In the genomic region with DNA sequence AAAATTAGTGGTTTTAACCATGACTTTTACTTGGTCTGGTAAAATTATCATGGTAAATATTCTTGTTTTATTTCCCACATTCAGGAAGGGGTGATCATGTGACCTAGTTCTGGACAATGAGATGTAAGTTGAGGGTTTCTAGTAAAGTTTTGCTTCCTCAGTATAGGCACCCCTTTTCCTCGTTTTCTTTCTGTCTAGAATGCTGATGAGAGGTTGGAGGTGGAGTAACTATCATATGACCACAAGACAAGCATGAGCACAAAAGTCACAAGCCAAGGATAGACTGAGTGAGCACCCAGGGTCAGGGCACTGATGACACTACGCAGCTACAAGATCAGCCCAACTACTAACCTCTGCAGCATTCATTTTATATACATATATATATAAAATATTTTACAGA, we compare ENCODE assay signal across 13 cellular contexts. TPM values are rescaled to one million over a fixed set of nuclear protein-coding genes. Genes with fewer than 3 reads are reported as not detected.
DNase-seq lines count a peak whose midpoint lies in the region; ATAC-seq and TF ChIP-seq lines count a peak whose summit lies in the region.
"Had no signal": no experiment of that assay in that cellular context is flagged by ENCODE, and none has a peak within 500 bp of the region (broad histone marks: within the 10 kb centered on the region; RNA-seq: fewer than 3 reads in every experiment).

No MANE protein-coding gene starts in this region.

- no peak overlapping the region for H3K18ac ChIP-seq in neuronal stem cell (ENCODE audit: low read length)

- H3K27ac ChIP-seq in hepatocyte, result peak overlapping the region; percentile 48
- no peak overlapping the region for H3K27ac ChIP-seq in smooth muscle cell (ENCODE audit: low read depth)
- no peak overlapping the region for H3K27ac ChIP-seq in neuronal stem cell (replicated peaks; ENCODE audit: low read length)
- H3K27ac ChIP-seq: HL-60 had no signal

- H3K14ac ChIP-seq in neuronal stem cell (ENCODE audit: low read length), result no peak overlapping the region

- WGBS in hepatocyte (ENCODE audit: low lambda C conversion rate, missing lambda C conversion rate), result 75% methylated on average over 2 of the region's 2 CpGs
- 75% methylated on average over 2 of the region's 2 CpGs for WGBS in smooth muscle cell (ENCODE audit: low lambda C conversion rate)
- WGBS in neuronal stem cell (ENCODE audit: extremely low coverage in 2 of 2, insufficient read length in 2 of 2, insufficient replicate concordance in 1 of 2), 2 donors, result no CpG with 5 or more reads among the region's 2 CpGs

- H3K4me3 Mint-ChIP-seq in HFFc6, result peak overlapping the region; percentile 36; the same call in 1 of the 2 replicates
- H3K4me3 Mint-ChIP-seq: activated naive CD4-positive, alpha-beta T cell treated with anti-CD3 and anti-CD28 coated beads for 36 hours; stimulated activated effector memory CD8-positive, alpha-beta T cell treated with anti-CD3 and anti-CD28 coated beads, Interleukin-12 subunit alpha, Interleukin-12 subunit beta, amount 100 ng/mL, for 72 hours had no signal

- H3K36me3 ChIP-seq in hepatocyte (replicated peaks; ENCODE audit: insufficient read depth, low read depth) (no peaks in the 10 kb centered on the region), smooth muscle cell (ENCODE audit: low read depth) (no peaks in the 10 kb centered on the region), neuronal stem cell (replicated peaks in 1 of 2; ENCODE audit: control insufficient read depth in 2 of 2, insufficient read depth in 2 of 2, low read length in 2 of 2) (no peaks in the 10 kb centered on the region)

- H2BK5ac ChIP-seq in neuronal stem cell (ENCODE audit: low read length), result no peak overlapping the region

- H3K4ac ChIP-seq in neuronal stem cell (ENCODE audit: low read length), result no peak overlapping the region

- H3K27me3 Mint-ChIP-seq in HFFc6 (ENCODE audit: insufficient read depth), result peaks cover 2% of the 10 kb centered on the region

- H3K9me2 ChIP-seq in hepatocyte (replicated peaks; ENCODE audit: insufficient read depth), result no peaks in the 10 kb centered on the region

- no peak overlapping the region for H4K91ac ChIP-seq in neuronal stem cell (ENCODE audit: low read depth, low read length, poor library complexity)

- H3K4me1 Mint-ChIP-seq in HFFc6 (ENCODE audit: low read depth), result peaks cover 18% of the 10 kb centered on the region; the same call in 1 of the 2 replicates
- H3K4me1 Mint-ChIP-seq: stimulated activated effector memory CD8-positive, alpha-beta T cell treated with anti-CD3 and anti-CD28 coated beads, Interleukin-12 subunit alpha, Interleukin-12 subunit beta, amount 100 ng/mL, for 72 hours had no signal

- ATAC-seq in HG02938 (IDR thresholded peaks at IDR 0.05; ENCODE audit: unreplicated experiment) (no peak), HG03442 (IDR thresholded peaks at IDR 0.05; ENCODE audit: unreplicated experiment) (no peak)
- ATAC-seq: stimulated activated effector memory CD8-positive, alpha-beta T cell treated with anti-CD3 and anti-CD28 coated beads, Interleukin-12 subunit alpha, Interleukin-12 subunit beta, amount 100 ng/mL, for 72 hours had no signal

- no peak for TF ChIP-seq CTCF in HFFc6 (IDR thresholded peaks at IDR 0.05)
- TF ChIP-seq CTCF in hepatocyte (IDR thresholded peaks at IDR 0.05; ENCODE audit: poor library complexity), result no peak
- no peak for TF ChIP-seq CTCF in smooth muscle cell (IDR thresholded peaks at IDR 0.05; ENCODE audit: borderline replicate concordance, insufficient read depth, poor library complexity, severe bottlenecking)

- H2BK15ac ChIP-seq in neuronal stem cell (ENCODE audit: low read length), result no peak overlapping the region

- H3K27me3 ChIP-seq in hepatocyte, result no peaks in the 10 kb centered on the region
- H3K27me3 ChIP-seq in smooth muscle cell (ENCODE audit: low read depth), result no peaks in the 10 kb centered on the region
- no peaks in the 10 kb centered on the region for H3K27me3 ChIP-seq in neuronal stem cell (ENCODE audit: control insufficient read depth in 3 of 3, insufficient read depth in 3 of 3, low read depth in 1 of 3, low read length in 3 of 3)

- H3K4me3 ChIP-seq in hepatocyte (no peak overlapping the region), smooth muscle cell (peak overlapping the region; percentile 48), neuronal stem cell (ENCODE audit: low read length in 2 of 2) (no peak overlapping the region)

- no peak overlapping the region for H2BK120ac ChIP-seq in neuronal stem cell (ENCODE audit: low read depth, low read length)

- no peaks in the 10 kb centered on the region for H3K79me1 ChIP-seq in neuronal stem cell (ENCODE audit: low read depth, low read length)

- H3K36me3 Mint-ChIP-seq in HFFc6 (ENCODE audit: low read depth), result no peaks in the 10 kb centered on the region
- H3K36me3 Mint-ChIP-seq: stimulated activated effector memory CD8-positive, alpha-beta T cell treated with anti-CD3 and anti-CD28 coated beads, Interleukin-12 subunit alpha, Interleukin-12 subunit beta, amount 100 ng/mL, for 72 hours had no signal

- no peak overlapping the region for H2BK12ac ChIP-seq in neuronal stem cell (ENCODE audit: low read length)

- no peak overlapping the region for H2AFZ ChIP-seq in hepatocyte
- no peak overlapping the region for H2AFZ ChIP-seq in smooth muscle cell (ENCODE audit: low read depth)
- no peak overlapping the region for H2AFZ ChIP-seq in neuronal stem cell (ENCODE audit: low read length)

- H3K4me2 ChIP-seq in hepatocyte (peak overlapping the region; percentile 69), smooth muscle cell (peak overlapping the region; percentile 76), neuronal stem cell (ENCODE audit: insufficient read depth, low read length, poor library complexity, severe bottlenecking) (no peak overlapping the region)

- H3K9me3 ChIP-seq in hepatocyte (ENCODE audit: low read depth), result no peaks in the 10 kb centered on the region
- no peaks in the 10 kb centered on the region for H3K9me3 ChIP-seq in smooth muscle cell (replicated peaks; ENCODE audit: low read depth)
- no peaks in the 10 kb centered on the region for H3K9me3 ChIP-seq in neuronal stem cell (replicated peaks in 1 of 2; ENCODE audit: control insufficient read depth in 2 of 2, insufficient read depth in 1 of 2, low read depth in 1 of 2, low read length in 2 of 2)

- H4K20me1 ChIP-seq in hepatocyte (ENCODE audit: insufficient read depth, poor library complexity, severe bottlenecking) (no peaks in the 10 kb centered on the region), smooth muscle cell (ENCODE audit: low read depth) (no peaks in the 10 kb centered on the region)

- H3K4me1 ChIP-seq in hepatocyte (ENCODE audit: insufficient read depth) (peaks cover 4% of the 10 kb centered on the region), smooth muscle cell (ENCODE audit: low read depth) (no peaks in the 10 kb centered on the region), neuronal stem cell (ENCODE audit: control insufficient read depth in 2 of 2, insufficient read depth in 1 of 2, low read depth in 1 of 2, low read length in 2 of 2) (no peaks in the 10 kb centered on the region)

- H3K79me2 ChIP-seq in hepatocyte (peaks cover 29% of the 10 kb centered on the region), smooth muscle cell (ENCODE audit: low read depth) (no peaks in the 10 kb centered on the region)

- no peaks in the 10 kb centered on the region for H3F3A ChIP-seq in smooth muscle cell (ENCODE audit: low read depth)

- H4K8ac ChIP-seq in neuronal stem cell (ENCODE audit: low read depth, low read length), result no peak overlapping the region

- no peak overlapping the region for H3K27ac Mint-ChIP-seq in HFFc6
- H3K27ac Mint-ChIP-seq: activated naive CD4-positive, alpha-beta T cell treated with anti-CD3 and anti-CD28 coated beads for 36 hours; stimulated activated effector memory CD8-positive, alpha-beta T cell treated with anti-CD3 and anti-CD28 coated beads, Interleukin-12 subunit alpha, Interleukin-12 subunit beta, amount 100 ng/mL, for 72 hours had no signal

- H3K9ac ChIP-seq in smooth muscle cell (ENCODE audit: low read depth), result no peak overlapping the region
- H3K9ac ChIP-seq in neuronal stem cell (ENCODE audit: low read depth, low read length, poor library complexity), result no peak overlapping the region

- H3K23ac ChIP-seq in neuronal stem cell (ENCODE audit: low read depth, low read length, poor library complexity), result no peak overlapping the region

- no peak for DNase-seq in HFFc6
- DNase-seq in amniotic epithelial cell (ENCODE audit: low read depth), result peak; percentile 4
- peak; percentile 10 for DNase-seq in hepatocyte (ENCODE audit: low spot score)
- no peak for DNase-seq in smooth muscle cell (lab: John Stamatoyannopoulos, UW; ENCODE audit: unreplicated experiment)
- DNase-seq in neuronal stem cell (ENCODE audit: low spot score), result no peak
- DNase-seq in germinal center (ENCODE audit: low spot score), result no peak
- DNase-seq: NCI-H2227 treated with DMSO at 0.1 percent for 48 hours, occipital lobe had no signal

- H3K9me3 Mint-ChIP-seq in HFFc6, result no peaks in the 10 kb centered on the region
- H3K9me3 Mint-ChIP-seq: activated naive CD4-positive, alpha-beta T cell treated with anti-CD3 and anti-CD28 coated beads for 36 hours; stimulated activated effector memory CD8-positive, alpha-beta T cell treated with anti-CD3 and anti-CD28 coated beads, Interleukin-12 subunit alpha, Interleukin-12 subunit beta, amount 100 ng/mL, for 72 hours had no signal

- no peak overlapping the region for H2AK5ac ChIP-seq in neuronal stem cell (ENCODE audit: low read depth, low read length)

RNA-seq across cellular contexts. Expression of gene MYO1D, which starts 53.9 kb away (rescaled TPM):
- total RNA-seq in HFFc6 (2021; fragmentation: NEBNext Ultra II Directional; extraction: Animal tissue kit (Norgen Biotek cat#: 25700)), result 10 to 100 TPM in 2 of 6 experiments, 1 to 10 TPM in 4; 3.8 to 28.8 (median 4.8) TPM
- total RNA-seq in hepatocyte, result 63.2 and 89.0 TPM in 2 replicates
- polyA plus RNA-seq in hepatocyte, result 34.3 and 36.2 TPM in 2 replicates
- 26.9 and 35.7 TPM in 2 replicates for total RNA-seq in smooth muscle cell
- 13.9 and 20.7 TPM in 2 replicates for polyA plus RNA-seq in smooth muscle cell
- polyA plus RNA-seq in neuronal stem cell (2013, experiment 1 of 2), result 1.8 TPM
- polyA plus RNA-seq in neuronal stem cell (2013, experiment 2 of 2), result 2.3 TPM

Comparison
In these comparisons a context has a peak if more than half of its experiments do, and no peak if none do; other contexts are left out.
1. DNase-seq: peak in amniotic epithelial cell (single experiment) and hepatocyte (single experiment); none in HFFc6 (single experiment), smooth muscle cell (single experiment), neuronal stem cell (single experiment) and germinal center (single experiment).